ENCODE assay signal across 14 cellular contexts in genomic region chr5:88952344-88952743, GRCh38.
DNase-seq lines count a peak whose midpoint lies in the region; ATAC-seq and TF ChIP-seq lines count a peak whose summit lies in the region.
"Had no signal": no experiment of that assay in that cellular context is flagged by ENCODE, and none has a peak within 500 bp of the region (broad histone marks: within the 10 kb centered on the region; RNA-seq: fewer than 3 reads in every experiment).

No MANE protein-coding gene starts in this region.

- H3K4me3 ChIP-seq in fibroblast of pulmonary artery (replicated peaks; ENCODE audit: low read depth, low read length) (no peak overlapping the region), mammary epithelial cell (replicated peaks in 1 of 3; ENCODE audit: insufficient read depth in 1 of 3, low read depth in 2 of 3, low read length in 3 of 3) (no peak overlapping the region)
- H3K4me3 ChIP-seq: GM12878, PC-9, spleen had no signal

- TF ChIP-seq CTCF in Calu3 (IDR thresholded peaks at IDR 0.05; ENCODE audit: unreplicated experiment) (no peak), fibroblast of pulmonary artery (IDR thresholded peaks at IDR 0.05; ENCODE audit: low read length, missing control alignments) (no peak), mammary epithelial cell (conservative IDR thresholded peaks at IDR 0.05 in 1 of 2, IDR thresholded peaks at IDR 0.05 in 1 of 2; ENCODE audit: extremely low read depth in 1 of 2, insufficient read depth in 1 of 2, low read depth in 1 of 2, low read length in 2 of 2) (no peak)

- no peaks in the 10 kb centered on the region for H3K79me2 ChIP-seq in mammary epithelial cell (ENCODE audit: insufficient read depth, low read length)

- H3K27ac Mint-ChIP-seq in Calu3 (ENCODE audit: unreplicated experiment): no peak overlapping the region
- H3K27ac Mint-ChIP-seq in activated naive CD4-positive, alpha-beta T cell treated with anti-CD3 and anti-CD28 coated beads, Interleukin-2, amount 50 U/mL, for 72 hours: no peak overlapping the region
- H3K27ac Mint-ChIP-seq: activated CD4-positive, alpha-beta T cell treated with anti-CD3 and anti-CD28 coated beads, Interleukin-2, amount 10 ng/mL, durations not matched to agents 24 days and 14 days had no signal

- no peaks in the 10 kb centered on the region for H3K36me3 ChIP-seq in mammary epithelial cell (ENCODE audit: insufficient read depth, low read length)
- H3K36me3 ChIP-seq: spleen had no signal

- intact Hi-C loops in Calu3 (cut with micrococcal nuclease; ENCODE audit: unreplicated experiment): no loop called here
- intact Hi-C loops in mammary epithelial cell (cut with micrococcal nuclease): no loop called here

- BruUV-seq in Calu3 (replicated peaks; lab: Mats Ljungman, UMichigan) (no TSS peak), mammary epithelial cell (replicated peaks; lab: Mats Ljungman, UMichigan) (no TSS peak)

- 70% methylated on average over 2 of the region's 2 CpGs for WGBS in mammary epithelial cell (ENCODE audit: low coverage, missing lambda C conversion rate)

- no peaks in the 10 kb centered on the region for H3K9me3 Mint-ChIP-seq in Calu3 (ENCODE audit: low read depth, unreplicated experiment)
- H3K9me3 Mint-ChIP-seq in activated naive CD4-positive, alpha-beta T cell treated with anti-CD3 and anti-CD28 coated beads, Interleukin-2, amount 50 U/mL, for 72 hours: no peaks in the 10 kb centered on the region
- H3K9me3 Mint-ChIP-seq: activated CD4-positive, alpha-beta T cell treated with anti-CD3 and anti-CD28 coated beads, Interleukin-2, amount 10 ng/mL, durations not matched to agents 24 days and 14 days had no signal

- no peak for ATAC-seq in activated naive CD4-positive, alpha-beta T cell treated with anti-CD3 and anti-CD28 coated beads, Interleukin-2, amount 50 U/mL, for 72 hours
- no peak for ATAC-seq in GM21825 (IDR thresholded peaks at IDR 0.05; ENCODE audit: unreplicated experiment)

- H3K36me3 Mint-ChIP-seq in Calu3 (ENCODE audit: insufficient read depth, unreplicated experiment): no peaks in the 10 kb centered on the region
- H3K36me3 Mint-ChIP-seq in activated naive CD4-positive, alpha-beta T cell treated with anti-CD3 and anti-CD28 coated beads, Interleukin-2, amount 50 U/mL, for 72 hours: no peaks in the 10 kb centered on the region

- no peak overlapping the region for H3K9ac ChIP-seq in mammary epithelial cell (ENCODE audit: insufficient read depth, low read length)

- H3K4me1 Mint-ChIP-seq in Calu3 (ENCODE audit: low read depth, unreplicated experiment): no peaks in the 10 kb centered on the region
- H3K4me1 Mint-ChIP-seq: activated CD4-positive, alpha-beta T cell treated with anti-CD3 and anti-CD28 coated beads, Interleukin-2, amount 10 ng/mL, durations not matched to agents 24 days and 14 days had no signal

- in situ Hi-C loops in mammary epithelial cell (cut with MboI; ENCODE audit: low sequenced_read_pairs in 2 of 2): no loop called here

- H3K4me2 ChIP-seq in mammary epithelial cell (ENCODE audit: insufficient read depth, low read depth, low read length): no peak overlapping the region
- H3K4me2 ChIP-seq: PC-9 had no signal

- H3K27me3 Mint-ChIP-seq in Calu3 (ENCODE audit: unreplicated experiment): no peaks in the 10 kb centered on the region

- no peaks in the 10 kb centered on the region for H3K9me3 ChIP-seq in mammary epithelial cell (replicated peaks; ENCODE audit: insufficient read depth, low read length)
- H3K9me3 ChIP-seq: spleen had no signal

- CTCF ChIA-PET in Calu3 (lab: Charles Lee) (interaction anchor here (1.1 kb wide), 1 partner anchor 10 kb away, joined by 3 read pairs; no protein-coding TSS in a partner anchor), mammary epithelial cell (lab: Charles Lee; ENCODE audit: low non-redundant PET) (no interaction called here)

- dilution Hi-C loops in mammary epithelial cell (cut with HindIII; ENCODE audit: low sequenced_read_pairs): no loop called here

- H2AFZ ChIP-seq in mammary epithelial cell (ENCODE audit: low read depth, low read length): no peak overlapping the region
- H2AFZ ChIP-seq: PC-9 had no signal

- peaks cover 9% of the 10 kb centered on the region for H3K27me3 ChIP-seq in mammary epithelial cell (ENCODE audit: insufficient read depth, low read length)
- H3K27me3 ChIP-seq: spleen had no signal

- H4K20me1 ChIP-seq in mammary epithelial cell (ENCODE audit: insufficient read depth, low read length): no peaks in the 10 kb centered on the region

- DNase-seq in Calu3: peak; percentile 37
- DNase-seq in NCI-H1048 (lab: John Stamatoyannopoulos, UW): peak; percentile 23
- peak; percentile 45 for DNase-seq in NCI-H82 treated with DMSO at 0.1 percent for 48 hours (lab: John Stamatoyannopoulos, UW; ENCODE audit: unreplicated experiment)
- peak; percentile 23 for DNase-seq in fibroblast of pulmonary artery (ENCODE audit: low read depth)
- no peak for DNase-seq in activated naive CD4-positive, alpha-beta T cell treated with anti-CD3 and anti-CD28 coated beads, Interleukin-2, amount 50 U/mL, for 72 hours (ENCODE audit: low spot score in 2 of 2)
- no peak for DNase-seq in AG08395 (ENCODE audit: low spot score)
- no peak for DNase-seq in mammary epithelial cell
- DNase-seq: activated CD4-positive, alpha-beta T cell treated with anti-CD3 and anti-CD28 coated beads, Interleukin-2, amount 10 ng/mL, durations not matched to agents 24 days and 14 days; midbrain; PC-9; spleen; stimulated activated naive CD4-positive, alpha-beta T cell treated with Interleukin-2 at 50 U/mL for 16 hours had no signal

- no peaks in the 10 kb centered on the region for H3K4me1 ChIP-seq in mammary epithelial cell (ENCODE audit: insufficient read depth, low read length)
- H3K4me1 ChIP-seq: spleen had no signal

- H3K4me3 Mint-ChIP-seq in Calu3 (ENCODE audit: low read depth, unreplicated experiment): no peak overlapping the region
- H3K4me3 Mint-ChIP-seq: activated CD4-positive, alpha-beta T cell treated with anti-CD3 and anti-CD28 coated beads, Interleukin-2, amount 10 ng/mL, durations not matched to agents 24 days and 14 days had no signal

- no peak overlapping the region for H3K27ac ChIP-seq in mammary epithelial cell (ENCODE audit: insufficient read depth, low read depth, low read length)
- H3K27ac ChIP-seq: PC-9, spleen had no signal

Comparison
In these comparisons a context has a peak if more than half of its experiments do, and no peak if none do; other contexts are left out.
1. DNase-seq: peak in Calu3 (single experiment), NCI-H1048 (single experiment), NCI-H82 treated with DMSO at 0.1 percent for 48 hours (single experiment) and fibroblast of pulmonary artery (single experiment); none in activated naive CD4-positive, alpha-beta T cell treated with anti-CD3 and anti-CD28 coated beads, Interleukin-2, amount 50 U/mL, for 72 hours (0 of 2), AG08395 (single experiment) and mammary epithelial cell (single experiment).